In the genomic region with DNA sequence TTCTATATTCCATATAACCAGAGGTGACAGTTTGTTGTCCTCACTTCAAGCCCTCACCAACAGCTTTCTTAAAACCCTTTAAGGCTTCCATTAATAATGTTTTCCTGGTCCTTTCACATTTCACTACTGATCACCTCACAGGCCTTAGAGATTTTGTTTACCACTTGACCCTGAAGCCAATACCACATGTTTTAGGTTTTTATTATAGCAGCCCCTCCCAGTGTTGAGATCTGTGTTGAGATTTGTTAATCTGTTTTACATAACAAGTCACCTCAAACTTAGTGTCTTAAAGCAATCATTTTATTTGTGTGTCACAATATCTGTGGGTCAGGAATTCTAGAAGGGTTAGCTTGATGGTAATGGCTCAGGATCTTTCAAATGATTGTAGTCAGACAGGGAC, we compare ENCODE assay signal across 19 cellular contexts.
"Had no signal": no experiment of that assay in that cellular context is flagged by ENCODE, and none has a peak within 500 bp of the region (broad histone marks: within the 10 kb centered on the region; RNA-seq: fewer than 3 reads in every experiment).

No MANE protein-coding gene starts in this region.

- DNase-seq: activated CD4-positive, alpha-beta T cell treated with anti-CD3 and anti-CD28 coated beads, Interleukin-2, amount 50 U/mL, for 4 hours; activated CD8-positive, alpha-beta memory T cell treated with anti-CD3 and anti-CD28 coated beads, Interleukin-2, amount 10 ng/mL, durations not matched to agents 7 days and 5 days; activated naive CD4-positive, alpha-beta T cell treated with anti-CD3 and anti-CD28 coated beads, Interleukin-2, amount 50 U/mL, for 16 hours; adrenal gland; effector CD4-positive, alpha-beta T cell; left cardiac atrium; lower lobe of right lung; midbrain; pancreas; spleen; stimulated activated CD4-positive, alpha-beta T cell treated with anti-CD3 and anti-CD28 coated beads, Interleukin-4, amount 100 ng/mL, for 4 hours; stimulated activated naive CD4-positive, alpha-beta T cell; SW 1271; upper lobe of right lung had no signal

- H3K27ac ChIP-seq: adrenal gland, breast epithelium, lower lobe of right lung, pancreas, SJSA1, spleen, upper lobe of right lung had no signal

- H3K4me3 ChIP-seq: adrenal gland, breast epithelium, lower lobe of right lung, pancreas, SJSA1, spleen, upper lobe of right lung had no signal

- H3K4me3 Mint-ChIP-seq: activated CD8-positive, alpha-beta memory T cell treated with anti-CD3 and anti-CD28 coated beads, Interleukin-2, amount 10 ng/mL, durations not matched to agents 7 days and 5 days had no signal

- H3K4me1 ChIP-seq: breast epithelium, lower lobe of right lung, pancreas, spleen, upper lobe of right lung had no signal

- H3K27ac Mint-ChIP-seq: activated CD8-positive, alpha-beta memory T cell treated with anti-CD3 and anti-CD28 coated beads, Interleukin-2, amount 10 ng/mL, durations not matched to agents 7 days and 5 days had no signal

- H3K9me3 ChIP-seq: adrenal gland, breast epithelium, lower lobe of right lung, pancreas, SJSA1, spleen, upper lobe of right lung had no signal

- H3K36me3 ChIP-seq: breast epithelium had no signal

- ATAC-seq: activated CD8-positive, alpha-beta memory T cell treated with anti-CD3 and anti-CD28 coated beads, Interleukin-2, amount 10 ng/mL, durations not matched to agents 7 days and 5 days; esophagus mucosa; left cardiac atrium; lower lobe of right lung; pancreas; sciatic nerve had no signal

- FAIRE-seq: pancreas, TTC549 had no signal

- H3K27me3 ChIP-seq: adrenal gland, breast epithelium, pancreas, SJSA1, spleen, upper lobe of right lung had no signal

- H3K27me3 Mint-ChIP-seq: activated CD8-positive, alpha-beta memory T cell treated with anti-CD3 and anti-CD28 coated beads, Interleukin-2, amount 10 ng/mL, durations not matched to agents 7 days and 5 days had no signal
